In genomic region chr1:153032677-153033308, GRCh38 we compare ENCODE assay signal across 1 cellular context.
TF ChIP-seq lines count a peak whose summit lies in the region.

No MANE protein-coding gene starts in this region.

TF ChIP-seq in HCT116, 20 proteins besides CTCF, POLR2A, EP300 and RAD21:
- TF ChIP-seq REST (IDR thresholded peaks at IDR 0.05; ENCODE audit: low read depth) (no peak), CEBPB (IDR thresholded peaks at IDR 0.05; ENCODE audit: low read depth) (peak; percentile 50), CBX3 (IDR thresholded peaks at IDR 0.05; ENCODE audit: low read depth) (no peak), SRF (IDR thresholded peaks at IDR 0.05; ENCODE audit: low read depth) (0 out of 2 replicates have a peak, but pooled peaks have one; percentile 18), FOSL1 (IDR thresholded peaks at IDR 0.05; ENCODE audit: low read depth) (peak; percentile 46)
